Comparison of ENCODE assay signal across 14 cellular contexts in genomic region chr12:26162905-26163304, GRCh38.
DNase-seq lines count a peak whose midpoint lies in the region; ATAC-seq and TF ChIP-seq lines count a peak whose summit lies in the region.
"Had no signal": no experiment of that assay in that cellular context is flagged by ENCODE, and none has a peak within 500 bp of the region (broad histone marks: within the 10 kb centered on the region; RNA-seq: fewer than 3 reads in every experiment).

No MANE protein-coding gene starts in this region.

- DNase-seq in GM13977 (ENCODE audit: low spot score) (peak; percentile 31), amygdala (lab: John Stamatoyannopoulos, UW) (no peak), nucleus accumbens (lab: John Stamatoyannopoulos, UW) (no peak), DMS79 treated with DMSO at 0.1 percent for 48 hours (lab: John Stamatoyannopoulos, UW) (no peak), amniotic stem cell (lab: John Stamatoyannopoulos, UW) (no peak)
- DNase-seq: activated CD4-positive, alpha-beta T cell treated with anti-CD3 and anti-CD28 coated beads for 48 hours; activated effector memory CD4-positive, alpha-beta T cell treated with anti-CD3 and anti-CD28 coated beads, Interleukin-2, amount 50 U/mL, for 16 hours; DND-41; NCI-H1417; psoas muscle; testis had no signal

- ATAC-seq in GM19463 (IDR thresholded peaks at IDR 0.05; ENCODE audit: unreplicated experiment): peak; percentile 78
- ATAC-seq in HG02840 (IDR thresholded peaks at IDR 0.05; ENCODE audit: low FRiP score, unreplicated experiment): peak; percentile 77
- peak; percentile 89 for ATAC-seq in HG03469 (IDR thresholded peaks at IDR 0.05; ENCODE audit: unreplicated experiment)

- in situ Hi-C loops in GM13977 (cut with MboI; ENCODE audit: low pct_unique_long_range_greater_than_20kb, low sequenced_read_pairs, unreplicated experiment): no loop called here

- no peak for TF ChIP-seq CTCF in GM13977 (IDR thresholded peaks at IDR 0.05; ENCODE audit: extremely low read depth, insufficient read depth, missing control alignments)
